In genomic region chr19:55368701-55369563, GRCh38 we compare ENCODE assay signal across 8 cellular contexts. TPM values are rescaled to one million over a fixed set of nuclear protein-coding genes. Genes with fewer than 3 reads are reported as not detected.
DNase-seq lines count a peak whose midpoint lies in the region; ATAC-seq and TF ChIP-seq lines count a peak whose summit lies in the region.
"Had no signal": no experiment of that assay in that cellular context is flagged by ENCODE, and none has a peak within 500 bp of the region (broad histone marks: within the 10 kb centered on the region; RNA-seq: fewer than 3 reads in every experiment).

No MANE protein-coding gene starts in this region.

- no peak for ATAC-seq in GM18861 (IDR thresholded peaks at IDR 0.05; ENCODE audit: unreplicated experiment)

- H3K27me3 ChIP-seq in NT2/D1 (ENCODE audit: insufficient read depth, insufficient read length) (peaks cover 23% of the 10 kb centered on the region), osteoblast (ENCODE audit: insufficient read depth, low read length) (no peaks in the 10 kb centered on the region), vagina (peaks cover 15% of the 10 kb centered on the region), Karpas-422 (ENCODE audit: low read length) (no peaks in the 10 kb centered on the region)

- TF ChIP-seq CTCF in epithelial cell of esophagus (IDR thresholded peaks at IDR 0.05; ENCODE audit: insufficient read depth, low read depth, low read length, missing control alignments) (no peak), osteoblast (IDR thresholded peaks at IDR 0.05; ENCODE audit: extremely low read depth, low read depth, low read length) (no peak), vagina (IDR thresholded peaks at IDR 0.05) (no peak)

- DNase-seq in NT2/D1 (ENCODE audit: low read depth, low spot score) (no peak), epithelial cell of esophagus (ENCODE audit: low read depth) (peak; percentile 75), osteoblast (ENCODE audit: insufficient read length, low spot score, missing footprints) (peak; percentile 100), vagina (ENCODE audit: extremely low spot score in 2 of 2) (no peak), Karpas-422 (no peak)

- H4K20me1 ChIP-seq in osteoblast (ENCODE audit: insufficient read depth, low read length) (no peaks in the 10 kb centered on the region), Karpas-422 (ENCODE audit: insufficient read depth, low read depth, low read length) (no peaks in the 10 kb centered on the region; the same call in 1 of the 2 replicates)

- H2AFZ ChIP-seq in osteoblast (ENCODE audit: low read length) (peak overlapping the region; percentile 15), Karpas-422 (ENCODE audit: low read length) (no peak overlapping the region)

- H3K9ac ChIP-seq in ES-I3 (ENCODE audit: low read depth, low read length) (peak overlapping the region; percentile 63), NT2/D1 (ENCODE audit: insufficient read length, low read depth) (peak overlapping the region; percentile 77), Karpas-422 (ENCODE audit: low read length) (no peak overlapping the region)

- H3K9me3 ChIP-seq in ES-I3 (ENCODE audit: control insufficient read depth, insufficient read depth, low read length) (no peaks in the 10 kb centered on the region), NT2/D1 (ENCODE audit: insufficient read depth, low read length) (no peaks in the 10 kb centered on the region), osteoblast (ENCODE audit: low read depth, low read length) (no peaks in the 10 kb centered on the region), vagina (no peaks in the 10 kb centered on the region), Karpas-422 (ENCODE audit: low read length) (no peaks in the 10 kb centered on the region)

- H3K79me2 ChIP-seq in osteoblast (ENCODE audit: insufficient read depth, low read length) (no peaks in the 10 kb centered on the region), Karpas-422 (ENCODE audit: low read length) (no peaks in the 10 kb centered on the region)

- H3K36me3 ChIP-seq in ES-I3 (ENCODE audit: insufficient read depth, low read length) (no peaks in the 10 kb centered on the region), NT2/D1 (ENCODE audit: insufficient read depth, insufficient read length, low read length) (peaks cover 24% of the 10 kb centered on the region), osteoblast (ENCODE audit: insufficient read depth, low read length) (peaks cover 6% of the 10 kb centered on the region), vagina (no peaks in the 10 kb centered on the region), Karpas-422 (ENCODE audit: insufficient read depth, low read length) (no peaks in the 10 kb centered on the region)

- H3K4me1 ChIP-seq in ES-I3 (ENCODE audit: insufficient read depth, low read length) (peaks cover 18% of the 10 kb centered on the region), NT2/D1 (ENCODE audit: insufficient read depth, insufficient read length) (peaks cover 15% of the 10 kb centered on the region), osteoblast (ENCODE audit: insufficient read depth, low read length) (peaks cover 15% of the 10 kb centered on the region), vagina (peaks cover 18% of the 10 kb centered on the region), Karpas-422 (ENCODE audit: low read length) (no peaks in the 10 kb centered on the region)

- H3K27ac ChIP-seq in osteoblast (ENCODE audit: low read depth, low read length) (peak overlapping the region; percentile 28), vagina (no peak overlapping the region), Karpas-422 (ENCODE audit: low read length) (no peak overlapping the region)
- H3K27ac ChIP-seq: HL-60 had no signal

- H3K4me3 ChIP-seq in NT2/D1 (ENCODE audit: insufficient read length, low read depth) (peak overlapping the region; percentile 39), epithelial cell of esophagus (ENCODE audit: low read length) (peak overlapping the region; percentile 19), osteoblast (ENCODE audit: insufficient read depth, low read length) (peak overlapping the region; percentile 69), vagina (peak overlapping the region in 1 of 2 donors; percentile 38), Karpas-422 (ENCODE audit: low read length) (no peak overlapping the region)

- intact Hi-C loops in vagina (cut with DNase I), result no loop called here

- H3K4me2 ChIP-seq in osteoblast (ENCODE audit: insufficient read depth, low read length), result peak overlapping the region; percentile 67
- H3K4me2 ChIP-seq in Karpas-422 (ENCODE audit: low read depth, low read length, poor library complexity, severe bottlenecking), result no peak overlapping the region

- TF ChIP-seq POLR2A in vagina (IDR thresholded peaks at IDR 0.05), result no peak

- no peaks in the 10 kb centered on the region for H3K9me2 ChIP-seq in Karpas-422 (replicated peaks; ENCODE audit: insufficient read depth, low read length)

RNA-seq across cellular contexts. Expression of gene IL11, which starts 1.3 kb away (rescaled TPM):
- total RNA-seq in osteoblast, result 0.36 and 1.2 TPM in 2 replicates
- total RNA-seq in vagina, result not detected
- 0.40 and 0.41 TPM in 2 replicates for total RNA-seq in Karpas-422 (2014; rRNA removed; shearing (Covaris generic); ENCODE audit: low replicate concordance)

RNA-seq across cellular contexts. Expression of gene GARIN5B, which starts 5.9 kb away (rescaled TPM):
- total RNA-seq in osteoblast, result not detected in 2 replicates
- not detected for total RNA-seq in vagina
- total RNA-seq in Karpas-422 (2014; rRNA removed; shearing (Covaris generic); ENCODE audit: low replicate concordance), result not detected in 2 replicates

RNA-seq across cellular contexts. Expression of gene TMEM190, which starts 7.7 kb away (rescaled TPM):
- total RNA-seq in osteoblast (not detected in 2 replicates), vagina (not detected)
- not detected in 2 replicates for total RNA-seq in Karpas-422 (2014; rRNA removed; shearing (Covaris generic); ENCODE audit: low replicate concordance)

RNA-seq across cellular contexts. Expression of gene COX6B2, which starts 14.4 kb away (rescaled TPM):
- total RNA-seq in osteoblast (not detected in 2 replicates), vagina (5.2 TPM)
- total RNA-seq in Karpas-422 (2014; rRNA removed; shearing (Covaris generic); ENCODE audit: low replicate concordance), result not detected in 2 replicates

RNA-seq across cellular contexts. Expression of gene TMEM238, which starts 15.2 kb away (rescaled TPM):
- total RNA-seq in osteoblast (0.29 TPM in 1 of 2 replicates, not detected in the other), vagina (5.9 TPM)
- total RNA-seq in Karpas-422 (2014; rRNA removed; shearing (Covaris generic); ENCODE audit: low replicate concordance), result 0.89 and 8.0 TPM in 2 replicates

Comparison
In these comparisons a context has a peak if more than half of its experiments do, and no peak if none do; other contexts are left out.
1. DNase-seq: peak in epithelial cell of esophagus (single experiment) and osteoblast (single experiment); none in NT2/D1 (single experiment), vagina (0 of 2) and Karpas-422 (single experiment).